8 cellular contexts compared by ENCODE assay signal in the genomic region with DNA sequence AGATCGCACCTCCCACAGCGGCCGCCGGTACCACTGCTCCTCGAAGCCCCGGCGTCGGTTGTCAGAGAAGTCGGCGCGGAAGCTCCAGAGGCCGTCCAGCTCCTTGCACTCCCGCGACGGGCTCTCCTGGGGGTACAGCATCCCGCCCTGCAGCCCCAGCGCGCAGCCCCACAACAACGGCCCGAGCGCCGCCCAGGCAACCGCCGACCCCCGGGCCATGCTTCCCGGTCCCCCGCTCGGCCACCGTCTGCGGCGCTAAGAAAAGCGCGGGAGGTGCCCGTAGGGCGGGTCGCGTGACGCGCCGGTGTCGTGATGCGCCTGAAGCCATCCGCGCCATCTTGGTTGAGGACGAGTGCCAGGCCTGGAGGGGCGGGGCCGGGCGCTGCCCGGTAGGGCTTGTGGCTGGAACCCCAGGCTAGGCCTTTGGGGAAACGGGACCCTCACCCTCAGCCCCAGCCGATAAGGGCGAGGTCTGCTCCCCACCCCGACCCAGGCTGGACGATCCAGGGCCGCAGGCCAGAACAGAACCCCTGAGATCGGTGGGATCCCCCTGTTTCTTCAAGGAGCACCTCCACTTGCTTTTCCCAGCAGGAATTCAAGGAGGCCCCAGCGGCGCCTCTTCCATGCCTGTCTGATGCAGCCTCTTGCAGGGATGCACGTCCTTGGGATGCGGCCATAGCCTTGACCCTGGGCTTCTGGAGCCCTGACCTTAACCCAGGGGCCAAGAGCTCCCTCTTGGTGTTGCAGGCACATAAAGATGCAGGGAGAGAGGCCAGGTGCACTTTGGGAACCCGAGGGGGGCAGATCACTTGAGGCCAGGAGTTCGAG. TPM values are rescaled to one million over a fixed set of nuclear protein-coding genes. Genes with fewer than 3 reads are reported as not detected.
DNase-seq lines count a peak whose midpoint lies in the region; ATAC-seq and TF ChIP-seq lines count a peak whose summit lies in the region.

TSS of gene GUSB (minus strand) at position 249 of the 828 bp plus-strand sequence. CDS start at position 219, 30 bp downstream.

- H3K4me3 ChIP-seq in epithelial cell of esophagus (ENCODE audit: low read length) (peak within 1 kb of the TSS; percentile 74), mononuclear cell (ENCODE audit: low read length) (peak within 1 kb of the TSS; percentile 78)

- ATAC-seq in GM21576 (IDR thresholded peaks at IDR 0.05; ENCODE audit: unreplicated experiment) = peak; percentile 71

- H3K4me1 ChIP-seq in mononuclear cell (ENCODE audit: insufficient read depth, low read length) = peaks cover 22% of the 10 kb centered on the region

- TF ChIP-seq CTCF in epithelial cell of esophagus (IDR thresholded peaks at IDR 0.05; ENCODE audit: insufficient read depth, low read depth, low read length, missing control alignments) = no peak

- peak; percentile 57; the same call in 1 of the 2 replicates for TF ChIP-seq EP300 in Ishikawa (IDR thresholded peaks at IDR 0.05; ENCODE audit: borderline replicate concordance)

- no peaks in the 10 kb centered on the region for H3K9me3 ChIP-seq in mononuclear cell (ENCODE audit: low read depth, low read length)

- no peak for TF ChIP-seq RAD21 in Ishikawa (IDR thresholded peaks at IDR 0.05; ENCODE audit: low read depth)

- DNase-seq in DMS114 treated with DMSO at 0.1 percent for 48 hours (lab: John Stamatoyannopoulos, UW; ENCODE audit: unreplicated experiment) = peak; percentile 76
- DNase-seq in OCI-M2 (lab: John Stamatoyannopoulos, UW; ENCODE audit: unreplicated experiment) = peak; percentile 26
- peak; percentile 84 for DNase-seq in activated T-cell treated with anti-CD3 and anti-CD28 coated beads for 4 hours
- DNase-seq in epithelial cell of esophagus (ENCODE audit: low read depth) = peak; percentile 85
- peak; percentile 86 to 91 for DNase-seq in stimulated activated CD8-positive, alpha-beta memory T cell treated with anti-CD3 and anti-CD28 coated beads, Interleukin-2, amount 100 ng/mL, for 48 hours (ENCODE audit: low read depth in 2 of 2)

- no peaks in the 10 kb centered on the region for H3K27me3 ChIP-seq in mononuclear cell (ENCODE audit: insufficient read depth, low read length)

TF ChIP-seq in Ishikawa, 13 proteins besides CTCF, POLR2A, EP300 and RAD21:
- TF ChIP-seq TCF12 (IDR thresholded peaks at IDR 0.05; ENCODE audit: low read depth) (no peak; the same call in none of the 2 replicates), CREB1 (IDR thresholded peaks at IDR 0.05; ENCODE audit: low read depth) (peak; percentile 95), EGR1 (IDR thresholded peaks at IDR 0.05) (peak; percentile 67; the same call in 1 of the 2 replicates), NFIC (IDR thresholded peaks at IDR 0.05) (no peak; the same call in 1 of the 2 replicates), TAF1 (IDR thresholded peaks at IDR 0.05; ENCODE audit: low read depth) (peak; percentile 85), USF1 (IDR thresholded peaks at IDR 0.05) (peak; percentile 92), ZBTB7A (IDR thresholded peaks at IDR 0.05; ENCODE audit: low read depth) (peak; percentile 86; the same call in 1 of the 2 replicates), CEBPB (IDR thresholded peaks at IDR 0.05) (no peak), MAX (IDR thresholded peaks at IDR 0.05) (peak; percentile 98), REST (IDR thresholded peaks at IDR 0.05; ENCODE audit: low read depth) (no peak), YY1 (IDR thresholded peaks at IDR 0.05; ENCODE audit: low read depth) (peak; percentile 99), TEAD4 (IDR thresholded peaks at IDR 0.05) (peak; percentile 27; the same call in 1 of the 2 replicates), FOXM1 (IDR thresholded peaks at IDR 0.05; ENCODE audit: borderline replicate concordance, low read depth) (no peak)

RNA-seq across cellular contexts. Expression of gene GUSB, which starts in this region (rescaled TPM):
- total RNA-seq in mononuclear cell = 35.5 TPM

Comparison
In these comparisons a context has a peak if more than half of its experiments do, and no peak if none do; other contexts are left out.
1. Peak in every context shown above with its lines: DNase-seq, ATAC-seq and H3K4me3 ChIP-seq.
2. DNase-seq: peak in every context shown above with its lines; median percentile 88 in stimulated activated CD8-positive, alpha-beta memory T cell treated with anti-CD3 and anti-CD28 coated beads, Interleukin-2, amount 100 ng/mL, for 48 hours; 85 in epithelial cell of esophagus; 84 in activated T-cell treated with anti-CD3 and anti-CD28 coated beads for 4 hours; 76 in DMS114 treated with DMSO at 0.1 percent for 48 hours; 26 in OCI-M2.